19 cellular contexts compared by ENCODE assay signal in genomic region chr3:111782943-111783342, GRCh38.
A peak's percentile ranks its signal among the peaks of the same experiment; 100 is the strongest.
DNase-seq lines count a peak whose midpoint lies in the region; ATAC-seq, FAIRE-seq and TF ChIP-seq lines count a peak whose summit lies in the region.
"Had no signal": no experiment of that assay in that cellular context is flagged by ENCODE, and none has a peak within 500 bp of the region (broad histone marks: within the 10 kb centered on the region; RNA-seq: fewer than 3 reads in every experiment).

No MANE protein-coding gene starts in this region.

- H3K79me2 ChIP-seq in HepG2 (ENCODE audit: insufficient read depth, low read length), result no peaks in the 10 kb centered on the region

- H3K27me3 ChIP-seq in ascending aorta (no peaks in the 10 kb centered on the region), HepG2 (ENCODE audit: control insufficient read depth in 1 of 2, insufficient read depth in 2 of 2, low read length in 2 of 2) (no peaks in the 10 kb centered on the region), gastrocnemius medialis (no peaks in the 10 kb centered on the region)

- H3K4me3 ChIP-seq in ascending aorta (no peak overlapping the region), HepG2 (replicated peaks in 1 of 3; ENCODE audit: insufficient read depth in 1 of 3, low read depth in 2 of 3, low read length in 3 of 3) (no peak overlapping the region), gastrocnemius medialis (no peak overlapping the region)

- FAIRE-seq in HepG2 (lab: Jason Lieb, UNC) (peak; percentile 43), urothelium cell line (lab: Jason Lieb, UNC) (no peak)
- FAIRE-seq: GM12891 had no signal

- no peak for TF ChIP-seq CTCF in 22Rv1 (IDR thresholded peaks at IDR 0.05)
- no peak for TF ChIP-seq CTCF in ascending aorta (IDR thresholded peaks at IDR 0.05)
- no peak for TF ChIP-seq CTCF in HepG2 (CRISPR knock-in tag; IDR thresholded peaks at IDR 0.05)
- TF ChIP-seq CTCF in gastrocnemius medialis (IDR thresholded peaks at IDR 0.05 in 4 of 5, conservative IDR thresholded peaks at IDR 0.05 in 1 of 5), result no peak

- no peak overlapping the region for H2AFZ ChIP-seq in HepG2 (ENCODE audit: low read length)

- peak overlapping the region; percentile 44; the same call in 1 of the 2 replicates for H3K27ac ChIP-seq in 22Rv1
- H3K27ac ChIP-seq in ascending aorta, result peak overlapping the region; percentile 68 to 75
- no peak overlapping the region for H3K27ac ChIP-seq in HepG2 (ENCODE audit: extremely low read length, insufficient read depth, low read length)
- H3K27ac ChIP-seq in gastrocnemius medialis, result peak overlapping the region; percentile 23 to 50 (median 42)
- H3K27ac ChIP-seq: KMS-11 had no signal

- POLR2A ChIA-PET in HepG2 (lab: Yijun Ruan, JAX), result no interaction called here

- 50% methylated on average over 2 of the region's 2 CpGs for WGBS in HepG2 (ENCODE audit: low lambda C conversion rate)

- H4K20me1 ChIP-seq in HepG2 (ENCODE audit: insufficient read depth, low read length), result no peaks in the 10 kb centered on the region

- DNase-seq in ascending aorta (ENCODE audit: low spot score in 2 of 2) (no peak), HepG2 (ENCODE audit: low spot score) (peak; percentile 54), gastrocnemius medialis (no peak), SHP77 treated with DMSO at 0.1 percent for 48 hours (lab: John Stamatoyannopoulos, UW) (no peak), urothelium cell line (ENCODE audit: low spot score) (no peak), 8988T (no peak), NCI-H510A (lab: John Stamatoyannopoulos, UW) (no peak)
- DNase-seq: AML-193, Caco-2, DMS53, HCEC 1CT, MM.1S, NCI-H1105, NCI-H187 treated with DMSO at 0.1 percent for 48 hours, NCI-H2171, NCI-H446 treated with DMSO at 0.1 percent for 48 hours had no signal

- no TSS peak for BruUV-seq in HepG2 (replicated peaks; lab: Mats Ljungman, UMichigan)

- CTCF ChIA-PET in HepG2 (lab: Yijun Ruan, JAX; ENCODE audit: low intra/inter-chr PET ratio, low total read pairs), result no interaction called here

- no peak overlapping the region for H3K4me2 ChIP-seq in HepG2 (ENCODE audit: low read depth, low read length)
- H3K4me2 ChIP-seq: KMS-11 had no signal

- H3K9ac ChIP-seq in HepG2 (ENCODE audit: insufficient read depth, low read depth, low read length), result no peak overlapping the region
- H3K9ac ChIP-seq: KMS-11 had no signal

- intact Hi-C loops in ascending aorta (cut with DNase I), result loop anchor here (2.0 kb wide), 1 partner anchor 14 kb away; no protein-coding TSS in a partner anchor
- intact Hi-C loops in HepG2 (cut with micrococcal nuclease; ENCODE audit: unreplicated experiment), result no loop called here
- intact Hi-C loops in gastrocnemius medialis (cut with DNase I; ENCODE audit: low total_unique reads), result no loop called here

- peaks cover 0 to 32% of the 10 kb centered on the region in 2 donors for H3K4me1 ChIP-seq in ascending aorta
- peaks cover 21% of the 10 kb centered on the region for H3K4me1 ChIP-seq in HepG2 (ENCODE audit: insufficient read depth, low read length)
- H3K4me1 ChIP-seq in gastrocnemius medialis, result peaks cover 0 to 10% of the 10 kb centered on the region in 2 donors

- no peak for TF ChIP-seq RAD21 in HepG2 (CRISPR knock-in tag; IDR thresholded peaks at IDR 0.05)

- in situ Hi-C loops in HepG2 (cut with HindIII; ENCODE audit: extremely low pct_ligation_motif_present, low pct_unique_long_range_greater_than_20kb) (no loop called here), gastrocnemius medialis (cut with MboI; ENCODE audit: low sequenced_read_pairs in 4 of 4) (no loop called here)

- peak in 1 of 2 experiments; percentile 48; a peak in 2 of 4 replicates for TF ChIP-seq EP300 in HepG2 (IDR thresholded peaks at IDR 0.05; ENCODE audit: low read depth in 2 of 2, low read length in 2 of 2)
- no peak for TF ChIP-seq EP300 in HepG2 (CRISPR knock-in tag; IDR thresholded peaks at IDR 0.05; ENCODE audit: borderline replicate concordance)

- no peak; the same call in 2 of the 3 replicates for ATAC-seq in HepG2
- peak in 1 of 2 donors; percentile 69 for ATAC-seq in gastrocnemius medialis

- H3K9me3 ChIP-seq in ascending aorta (no peaks in the 10 kb centered on the region), HepG2 (ENCODE audit: low read length) (no peaks in the 10 kb centered on the region), gastrocnemius medialis (no peaks in the 10 kb centered on the region)
- H3K9me3 ChIP-seq: Caco-2 had no signal

- TF ChIP-seq POLR2A in HepG2 (IDR thresholded peaks at IDR 0.05; ENCODE audit: insufficient read depth in 1 of 2, low read depth in 2 of 2, low read length in 2 of 2), result no peak
- TF ChIP-seq POLR2A in gastrocnemius medialis (IDR thresholded peaks at IDR 0.05), result no peak

- H3K36me3 ChIP-seq in ascending aorta (no peaks in the 10 kb centered on the region), HepG2 (replicated peaks in 1 of 2; ENCODE audit: control insufficient read depth in 1 of 2, insufficient read depth in 2 of 2, low read length in 2 of 2) (no peaks in the 10 kb centered on the region), gastrocnemius medialis (no peaks in the 10 kb centered on the region)

TF ChIP-seq in HepG2, 621 proteins besides CTCF, POLR2A, EP300 and RAD21 (continues in another document):
- no peak for TF ChIP-seq THAP11 (CRISPR knock-in tag; IDR thresholded peaks at IDR 0.05)
- no peak for TF ChIP-seq ZNF598 (CRISPR knock-in tag; IDR thresholded peaks at IDR 0.05; ENCODE audit: borderline replicate concordance)
- no peak for TF ChIP-seq ZNF550 (CRISPR knock-in tag; IDR thresholded peaks at IDR 0.05; ENCODE audit: borderline replicate concordance)
- TF ChIP-seq IRF9 (CRISPR knock-in tag; IDR thresholded peaks at IDR 0.05; ENCODE audit: borderline replicate concordance), result no peak
- no peak for TF ChIP-seq ZNF576 (CRISPR knock-in tag; IDR thresholded peaks at IDR 0.05)
- TF ChIP-seq KAT2B (IDR thresholded peaks at IDR 0.05; ENCODE audit: borderline replicate concordance, low read depth, low read length), result no peak
- TF ChIP-seq DPF2 (CRISPR knock-in tag; IDR thresholded peaks at IDR 0.05; ENCODE audit: borderline replicate concordance, low read depth), result no peak
- TF ChIP-seq MAX (IDR thresholded peaks at IDR 0.05), result no peak
- TF ChIP-seq POGZ (CRISPR knock-in tag; IDR thresholded peaks at IDR 0.05), result no peak
- TF ChIP-seq DMTF1 (CRISPR knock-in tag; IDR thresholded peaks at IDR 0.05), result no peak
- TF ChIP-seq ZNF772 (CRISPR knock-in tag; IDR thresholded peaks at IDR 0.05), result no peak
- TF ChIP-seq CSRNP1 (CRISPR knock-in tag; IDR thresholded peaks at IDR 0.05), result no peak
